ENCODE assay signal across 1 cellular context in the genomic region with DNA sequence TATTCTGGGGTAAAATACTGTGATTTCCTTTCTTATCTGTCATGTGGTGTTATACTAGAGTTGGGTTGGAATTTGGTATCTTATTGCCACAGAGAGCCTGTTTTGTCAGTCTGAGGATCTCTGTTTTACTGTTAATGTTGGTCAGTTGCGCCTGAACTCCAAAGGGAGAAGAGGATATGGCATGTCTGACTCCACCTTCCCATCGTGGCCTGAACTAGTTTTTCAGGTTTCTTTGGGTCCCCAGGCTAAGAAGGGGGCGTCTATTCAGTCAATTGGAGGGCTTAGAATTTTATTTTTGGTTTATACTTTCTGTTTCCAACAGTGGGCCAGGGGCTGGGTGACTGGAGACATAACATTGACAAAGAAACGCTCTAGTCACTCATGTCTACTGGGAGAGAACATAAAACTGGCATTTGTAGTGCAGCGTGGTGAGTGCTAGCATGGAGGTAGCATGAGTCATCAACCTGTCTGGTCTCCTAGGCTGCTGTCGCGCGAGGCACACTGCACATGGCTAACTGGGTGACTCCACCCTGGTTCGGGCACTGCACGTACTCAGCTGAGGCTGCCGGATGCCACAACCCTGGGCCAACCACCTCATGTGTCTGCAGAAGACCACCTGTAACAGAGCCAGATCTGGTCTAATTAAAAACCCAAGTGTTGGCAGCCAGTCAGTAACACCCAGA.
A peak's percentile ranks its signal among the peaks of the same experiment; 100 is the strongest.
TF ChIP-seq lines count a peak whose summit lies in the region.

No MANE protein-coding gene starts in this region.

TF ChIP-seq in K562, 482 proteins besides CTCF, POLR2A, EP300 and RAD21 (continued from another document and continues in another):
- TF ChIP-seq, protein P1, sequence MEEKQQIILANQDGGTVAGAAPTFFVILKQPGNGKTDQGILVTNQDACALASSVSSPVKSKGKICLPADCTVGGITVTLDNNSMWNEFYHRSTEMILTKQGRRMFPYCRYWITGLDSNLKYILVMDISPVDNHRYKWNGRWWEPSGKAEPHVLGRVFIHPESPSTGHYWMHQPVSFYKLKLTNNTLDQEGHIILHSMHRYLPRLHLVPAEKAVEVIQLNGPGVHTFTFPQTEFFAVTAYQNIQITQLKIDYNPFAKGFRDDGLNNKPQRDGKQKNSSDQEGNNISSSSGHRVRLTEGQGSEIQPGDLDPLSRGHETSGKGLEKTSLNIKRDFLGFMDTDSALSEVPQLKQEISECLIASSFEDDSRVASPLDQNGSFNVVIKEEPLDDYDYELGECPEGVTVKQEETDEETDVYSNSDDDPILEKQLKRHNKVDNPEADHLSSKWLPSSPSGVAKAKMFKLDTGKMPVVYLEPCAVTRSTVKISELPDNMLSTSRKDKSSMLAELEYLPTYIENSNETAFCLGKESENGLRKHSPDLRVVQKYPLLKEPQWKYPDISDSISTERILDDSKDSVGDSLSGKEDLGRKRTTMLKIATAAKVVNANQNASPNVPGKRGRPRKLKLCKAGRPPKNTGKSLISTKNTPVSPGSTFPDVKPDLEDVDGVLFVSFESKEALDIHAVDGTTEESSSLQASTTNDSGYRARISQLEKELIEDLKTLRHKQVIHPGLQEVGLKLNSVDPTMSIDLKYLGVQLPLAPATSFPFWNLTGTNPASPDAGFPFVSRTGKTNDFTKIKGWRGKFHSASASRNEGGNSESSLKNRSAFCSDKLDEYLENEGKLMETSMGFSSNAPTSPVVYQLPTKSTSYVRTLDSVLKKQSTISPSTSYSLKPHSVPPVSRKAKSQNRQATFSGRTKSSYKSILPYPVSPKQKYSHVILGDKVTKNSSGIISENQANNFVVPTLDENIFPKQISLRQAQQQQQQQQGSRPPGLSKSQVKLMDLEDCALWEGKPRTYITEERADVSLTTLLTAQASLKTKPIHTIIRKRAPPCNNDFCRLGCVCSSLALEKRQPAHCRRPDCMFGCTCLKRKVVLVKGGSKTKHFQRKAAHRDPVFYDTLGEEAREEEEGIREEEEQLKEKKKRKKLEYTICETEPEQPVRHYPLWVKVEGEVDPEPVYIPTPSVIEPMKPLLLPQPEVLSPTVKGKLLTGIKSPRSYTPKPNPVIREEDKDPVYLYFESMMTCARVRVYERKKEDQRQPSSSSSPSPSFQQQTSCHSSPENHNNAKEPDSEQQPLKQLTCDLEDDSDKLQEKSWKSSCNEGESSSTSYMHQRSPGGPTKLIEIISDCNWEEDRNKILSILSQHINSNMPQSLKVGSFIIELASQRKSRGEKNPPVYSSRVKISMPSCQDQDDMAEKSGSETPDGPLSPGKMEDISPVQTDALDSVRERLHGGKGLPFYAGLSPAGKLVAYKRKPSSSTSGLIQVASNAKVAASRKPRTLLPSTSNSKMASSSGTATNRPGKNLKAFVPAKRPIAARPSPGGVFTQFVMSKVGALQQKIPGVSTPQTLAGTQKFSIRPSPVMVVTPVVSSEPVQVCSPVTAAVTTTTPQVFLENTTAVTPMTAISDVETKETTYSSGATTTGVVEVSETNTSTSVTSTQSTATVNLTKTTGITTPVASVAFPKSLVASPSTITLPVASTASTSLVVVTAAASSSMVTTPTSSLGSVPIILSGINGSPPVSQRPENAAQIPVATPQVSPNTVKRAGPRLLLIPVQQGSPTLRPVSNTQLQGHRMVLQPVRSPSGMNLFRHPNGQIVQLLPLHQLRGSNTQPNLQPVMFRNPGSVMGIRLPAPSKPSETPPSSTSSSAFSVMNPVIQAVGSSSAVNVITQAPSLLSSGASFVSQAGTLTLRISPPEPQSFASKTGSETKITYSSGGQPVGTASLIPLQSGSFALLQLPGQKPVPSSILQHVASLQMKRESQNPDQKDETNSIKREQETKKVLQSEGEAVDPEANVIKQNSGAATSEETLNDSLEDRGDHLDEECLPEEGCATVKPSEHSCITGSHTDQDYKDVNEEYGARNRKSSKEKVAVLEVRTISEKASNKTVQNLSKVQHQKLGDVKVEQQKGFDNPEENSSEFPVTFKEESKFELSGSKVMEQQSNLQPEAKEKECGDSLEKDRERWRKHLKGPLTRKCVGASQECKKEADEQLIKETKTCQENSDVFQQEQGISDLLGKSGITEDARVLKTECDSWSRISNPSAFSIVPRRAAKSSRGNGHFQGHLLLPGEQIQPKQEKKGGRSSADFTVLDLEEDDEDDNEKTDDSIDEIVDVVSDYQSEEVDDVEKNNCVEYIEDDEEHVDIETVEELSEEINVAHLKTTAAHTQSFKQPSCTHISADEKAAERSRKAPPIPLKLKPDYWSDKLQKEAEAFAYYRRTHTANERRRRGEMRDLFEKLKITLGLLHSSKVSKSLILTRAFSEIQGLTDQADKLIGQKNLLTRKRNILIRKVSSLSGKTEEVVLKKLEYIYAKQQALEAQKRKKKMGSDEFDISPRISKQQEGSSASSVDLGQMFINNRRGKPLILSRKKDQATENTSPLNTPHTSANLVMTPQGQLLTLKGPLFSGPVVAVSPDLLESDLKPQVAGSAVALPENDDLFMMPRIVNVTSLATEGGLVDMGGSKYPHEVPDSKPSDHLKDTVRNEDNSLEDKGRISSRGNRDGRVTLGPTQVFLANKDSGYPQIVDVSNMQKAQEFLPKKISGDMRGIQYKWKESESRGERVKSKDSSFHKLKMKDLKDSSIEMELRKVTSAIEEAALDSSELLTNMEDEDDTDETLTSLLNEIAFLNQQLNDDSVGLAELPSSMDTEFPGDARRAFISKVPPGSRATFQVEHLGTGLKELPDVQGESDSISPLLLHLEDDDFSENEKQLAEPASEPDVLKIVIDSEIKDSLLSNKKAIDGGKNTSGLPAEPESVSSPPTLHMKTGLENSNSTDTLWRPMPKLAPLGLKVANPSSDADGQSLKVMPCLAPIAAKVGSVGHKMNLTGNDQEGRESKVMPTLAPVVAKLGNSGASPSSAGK (IDR thresholded peaks at IDR 0.05): peak; percentile 93
- TF ChIP-seq, protein P2, sequence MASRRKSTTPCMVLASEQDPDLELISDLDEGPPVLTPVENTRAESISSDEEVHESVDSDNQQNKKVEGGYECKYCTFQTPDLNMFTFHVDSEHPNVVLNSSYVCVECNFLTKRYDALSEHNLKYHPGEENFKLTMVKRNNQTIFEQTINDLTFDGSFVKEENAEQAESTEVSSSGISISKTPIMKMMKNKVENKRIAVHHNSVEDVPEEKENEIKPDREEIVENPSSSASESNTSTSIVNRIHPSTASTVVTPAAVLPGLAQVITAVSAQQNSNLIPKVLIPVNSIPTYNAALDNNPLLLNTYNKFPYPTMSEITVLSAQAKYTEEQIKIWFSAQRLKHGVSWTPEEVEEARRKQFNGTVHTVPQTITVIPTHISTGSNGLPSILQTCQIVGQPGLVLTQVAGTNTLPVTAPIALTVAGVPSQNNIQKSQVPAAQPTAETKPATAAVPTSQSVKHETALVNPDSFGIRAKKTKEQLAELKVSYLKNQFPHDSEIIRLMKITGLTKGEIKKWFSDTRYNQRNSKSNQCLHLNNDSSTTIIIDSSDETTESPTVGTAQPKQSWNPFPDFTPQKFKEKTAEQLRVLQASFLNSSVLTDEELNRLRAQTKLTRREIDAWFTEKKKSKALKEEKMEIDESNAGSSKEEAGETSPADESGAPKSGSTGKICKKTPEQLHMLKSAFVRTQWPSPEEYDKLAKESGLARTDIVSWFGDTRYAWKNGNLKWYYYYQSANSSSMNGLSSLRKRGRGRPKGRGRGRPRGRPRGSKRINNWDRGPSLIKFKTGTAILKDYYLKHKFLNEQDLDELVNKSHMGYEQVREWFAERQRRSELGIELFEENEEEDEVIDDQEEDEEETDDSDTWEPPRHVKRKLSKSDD (conservative IDR thresholded peaks at IDR 0.05; ENCODE audit: low read length): no peak
- no peak for TF ChIP-seq ZKSCAN3 (CRISPR knock-in tag; IDR thresholded peaks at IDR 0.05)
- TF ChIP-seq, protein P3, sequence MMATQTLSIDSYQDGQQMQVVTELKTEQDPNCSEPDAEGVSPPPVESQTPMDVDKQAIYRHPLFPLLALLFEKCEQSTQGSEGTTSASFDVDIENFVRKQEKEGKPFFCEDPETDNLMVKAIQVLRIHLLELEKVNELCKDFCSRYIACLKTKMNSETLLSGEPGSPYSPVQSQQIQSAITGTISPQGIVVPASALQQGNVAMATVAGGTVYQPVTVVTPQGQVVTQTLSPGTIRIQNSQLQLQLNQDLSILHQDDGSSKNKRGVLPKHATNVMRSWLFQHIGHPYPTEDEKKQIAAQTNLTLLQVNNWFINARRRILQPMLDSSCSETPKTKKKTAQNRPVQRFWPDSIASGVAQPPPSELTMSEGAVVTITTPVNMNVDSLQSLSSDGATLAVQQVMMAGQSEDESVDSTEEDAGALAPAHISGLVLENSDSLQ (IDR thresholded peaks at IDR 0.05): 0 out of 2 replicates have a peak, but pooled peaks have one; percentile 4
- no peak for TF ChIP-seq ZNF282 (CRISPR knock-in tag; IDR thresholded peaks at IDR 0.05)
- no peak for TF ChIP-seq KLF6 (CRISPR knock-in tag; IDR thresholded peaks at IDR 0.05; ENCODE audit: borderline replicate concordance)
- TF ChIP-seq, protein P4, sequence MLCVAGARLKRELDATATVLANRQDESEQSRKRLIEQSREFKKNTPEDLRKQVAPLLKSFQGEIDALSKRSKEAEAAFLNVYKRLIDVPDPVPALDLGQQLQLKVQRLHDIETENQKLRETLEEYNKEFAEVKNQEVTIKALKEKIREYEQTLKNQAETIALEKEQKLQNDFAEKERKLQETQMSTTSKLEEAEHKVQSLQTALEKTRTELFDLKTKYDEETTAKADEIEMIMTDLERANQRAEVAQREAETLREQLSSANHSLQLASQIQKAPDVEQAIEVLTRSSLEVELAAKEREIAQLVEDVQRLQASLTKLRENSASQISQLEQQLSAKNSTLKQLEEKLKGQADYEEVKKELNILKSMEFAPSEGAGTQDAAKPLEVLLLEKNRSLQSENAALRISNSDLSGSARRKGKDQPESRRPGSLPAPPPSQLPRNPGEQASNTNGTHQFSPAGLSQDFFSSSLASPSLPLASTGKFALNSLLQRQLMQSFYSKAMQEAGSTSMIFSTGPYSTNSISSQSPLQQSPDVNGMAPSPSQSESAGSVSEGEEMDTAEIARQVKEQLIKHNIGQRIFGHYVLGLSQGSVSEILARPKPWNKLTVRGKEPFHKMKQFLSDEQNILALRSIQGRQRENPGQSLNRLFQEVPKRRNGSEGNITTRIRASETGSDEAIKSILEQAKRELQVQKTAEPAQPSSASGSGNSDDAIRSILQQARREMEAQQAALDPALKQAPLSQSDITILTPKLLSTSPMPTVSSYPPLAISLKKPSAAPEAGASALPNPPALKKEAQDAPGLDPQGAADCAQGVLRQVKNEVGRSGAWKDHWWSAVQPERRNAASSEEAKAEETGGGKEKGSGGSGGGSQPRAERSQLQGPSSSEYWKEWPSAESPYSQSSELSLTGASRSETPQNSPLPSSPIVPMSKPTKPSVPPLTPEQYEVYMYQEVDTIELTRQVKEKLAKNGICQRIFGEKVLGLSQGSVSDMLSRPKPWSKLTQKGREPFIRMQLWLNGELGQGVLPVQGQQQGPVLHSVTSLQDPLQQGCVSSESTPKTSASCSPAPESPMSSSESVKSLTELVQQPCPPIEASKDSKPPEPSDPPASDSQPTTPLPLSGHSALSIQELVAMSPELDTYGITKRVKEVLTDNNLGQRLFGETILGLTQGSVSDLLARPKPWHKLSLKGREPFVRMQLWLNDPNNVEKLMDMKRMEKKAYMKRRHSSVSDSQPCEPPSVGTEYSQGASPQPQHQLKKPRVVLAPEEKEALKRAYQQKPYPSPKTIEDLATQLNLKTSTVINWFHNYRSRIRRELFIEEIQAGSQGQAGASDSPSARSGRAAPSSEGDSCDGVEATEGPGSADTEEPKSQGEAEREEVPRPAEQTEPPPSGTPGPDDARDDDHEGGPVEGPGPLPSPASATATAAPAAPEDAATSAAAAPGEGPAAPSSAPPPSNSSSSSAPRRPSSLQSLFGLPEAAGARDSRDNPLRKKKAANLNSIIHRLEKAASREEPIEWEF (CRISPR knock-in tag; IDR thresholded peaks at IDR 0.05): no peak
- TF ChIP-seq, protein P5, sequence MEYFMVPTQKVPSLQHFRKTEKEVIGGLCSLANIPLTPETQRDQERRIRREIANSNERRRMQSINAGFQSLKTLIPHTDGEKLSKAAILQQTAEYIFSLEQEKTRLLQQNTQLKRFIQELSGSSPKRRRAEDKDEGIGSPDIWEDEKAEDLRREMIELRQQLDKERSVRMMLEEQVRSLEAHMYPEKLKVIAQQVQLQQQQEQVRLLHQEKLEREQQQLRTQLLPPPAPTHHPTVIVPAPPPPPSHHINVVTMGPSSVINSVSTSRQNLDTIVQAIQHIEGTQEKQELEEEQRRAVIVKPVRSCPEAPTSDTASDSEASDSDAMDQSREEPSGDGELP (CRISPR knock-in tag; IDR thresholded peaks at IDR 0.05; ENCODE audit: borderline replicate concordance): peak; percentile 28; the same call in 1 of the 2 replicates
- TF ChIP-seq ZNF668 (CRISPR knock-in tag; IDR thresholded peaks at IDR 0.05): no peak
- TF ChIP-seq ZNF551 (CRISPR knock-in tag; IDR thresholded peaks at IDR 0.05): no peak
- no peak for TF ChIP-seq FUS (optimal IDR thresholded peaks at IDR 0.05; ENCODE audit: low read depth, low read length)
- no peak for TF ChIP-seq ATF1 (CRISPR knock-in tag; IDR thresholded peaks at IDR 0.05)
- TF ChIP-seq ATF1 (tag; IDR thresholded peaks at IDR 0.05): no peak
- TF ChIP-seq SETDB1 (IDR thresholded peaks at IDR 0.05; ENCODE audit: low read length): no peak
- peak; percentile 41 for TF ChIP-seq CXXC5 (CRISPR knock-in tag; IDR thresholded peaks at IDR 0.05)
- TF ChIP-seq, protein P6, sequence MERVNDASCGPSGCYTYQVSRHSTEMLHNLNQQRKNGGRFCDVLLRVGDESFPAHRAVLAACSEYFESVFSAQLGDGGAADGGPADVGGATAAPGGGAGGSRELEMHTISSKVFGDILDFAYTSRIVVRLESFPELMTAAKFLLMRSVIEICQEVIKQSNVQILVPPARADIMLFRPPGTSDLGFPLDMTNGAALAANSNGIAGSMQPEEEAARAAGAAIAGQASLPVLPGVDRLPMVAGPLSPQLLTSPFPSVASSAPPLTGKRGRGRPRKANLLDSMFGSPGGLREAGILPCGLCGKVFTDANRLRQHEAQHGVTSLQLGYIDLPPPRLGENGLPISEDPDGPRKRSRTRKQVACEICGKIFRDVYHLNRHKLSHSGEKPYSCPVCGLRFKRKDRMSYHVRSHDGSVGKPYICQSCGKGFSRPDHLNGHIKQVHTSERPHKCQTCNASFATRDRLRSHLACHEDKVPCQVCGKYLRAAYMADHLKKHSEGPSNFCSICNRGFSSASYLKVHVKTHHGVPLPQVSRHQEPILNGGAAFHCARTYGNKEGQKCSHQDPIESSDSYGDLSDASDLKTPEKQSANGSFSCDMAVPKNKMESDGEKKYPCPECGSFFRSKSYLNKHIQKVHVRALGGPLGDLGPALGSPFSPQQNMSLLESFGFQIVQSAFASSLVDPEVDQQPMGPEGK (CRISPR knock-in tag; IDR thresholded peaks at IDR 0.05; ENCODE audit: borderline replicate concordance): no peak
- TF ChIP-seq YY1 (IDR thresholded peaks at IDR 0.05; ENCODE audit: borderline replicate concordance in 1 of 3, control insufficient read depth in 1 of 3, extremely low read depth in 1 of 3, insufficient read depth in 3 of 3, insufficient read length in 1 of 3, insufficient replicate concordance in 2 of 3, low read depth in 1 of 3, low read length in 2 of 3): peak in 1 of 3 experiments; percentile 58
